15 cellular contexts compared by ENCODE assay signal in the genomic region with DNA sequence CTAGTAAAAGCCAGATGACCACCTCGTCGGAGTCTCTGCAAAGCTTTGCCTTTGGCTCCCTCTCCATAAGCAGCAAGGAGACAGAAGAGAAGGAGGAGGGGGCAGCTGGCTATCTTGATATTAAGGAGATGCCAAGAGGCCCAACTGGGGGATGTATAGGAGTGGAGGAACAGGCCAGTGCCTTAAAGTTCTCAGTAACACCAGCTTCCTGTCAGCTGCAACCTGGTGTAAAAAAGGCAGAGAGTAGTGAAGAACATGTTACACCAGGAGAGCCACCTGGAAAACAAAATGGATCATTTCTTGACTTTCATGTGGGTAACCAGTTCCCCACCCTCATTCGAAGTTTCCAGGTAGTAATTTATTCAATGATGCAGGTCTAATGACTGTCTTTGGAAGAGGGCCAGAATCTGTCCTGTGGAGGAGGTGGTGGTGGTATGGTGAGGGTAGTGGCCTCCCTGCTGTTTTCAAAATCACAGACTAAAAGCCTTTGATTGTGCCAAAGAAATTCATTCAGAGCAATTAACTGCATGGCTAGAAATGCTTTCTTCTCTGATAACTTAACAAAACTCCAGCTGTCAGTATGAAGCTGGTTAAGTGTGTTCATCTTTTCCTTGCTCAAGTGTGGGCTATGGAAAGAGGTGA. TPM values are rescaled to one million over a fixed set of nuclear protein-coding genes. Genes with fewer than 3 reads are reported as not detected.
DNase-seq lines count a peak whose midpoint lies in the region; ATAC-seq lines count a peak whose summit lies in the region.
"Had no signal": no experiment of that assay in that cellular context is flagged by ENCODE, and none has a peak within 500 bp of the region (broad histone marks: within the 10 kb centered on the region; RNA-seq: fewer than 3 reads in every experiment).

No MANE protein-coding gene starts in this region.

- peak; percentile 97 for DNase-seq in COR-L47 (lab: John Stamatoyannopoulos, UW)
- DNase-seq in NCI-H1092 (lab: John Stamatoyannopoulos, UW): peak; percentile 38
- peak; percentile 90 for DNase-seq in NCI-H345 (lab: John Stamatoyannopoulos, UW)
- DNase-seq in effector memory CD8-positive, alpha-beta T cell: no peak
- DNase-seq in CD1c-positive myeloid dendritic cell (ENCODE audit: extremely low spot score): no peak
- no peak for DNase-seq in mucosa of gallbladder (ENCODE audit: low spot score)
- DNase-seq: activated CD4-positive, alpha-beta T cell treated with anti-CD3 and anti-CD28 coated beads for 48 hours; activated T-cell treated with anti-CD3 and anti-CD28 coated beads, Interleukin-2, amount 50 U/mL, for 48 hours; kidney; NCI-H526; stimulated activated CD4-positive, alpha-beta T cell treated with anti-CD3 and anti-CD28 coated beads, Interleukin-15, amount 100 ng/mL, for 24 hours; T-helper 2 cell had no signal

- H3K36me3 Mint-ChIP-seq in effector memory CD8-positive, alpha-beta T cell (ENCODE audit: insufficient read depth): peaks cover 55% of the 10 kb centered on the region

- peak overlapping the region; percentile 74 to 77 for H3K27ac Mint-ChIP-seq in effector memory CD8-positive, alpha-beta T cell

- peaks cover 9% of the 10 kb centered on the region in 2 donors for H3K4me1 Mint-ChIP-seq in effector memory CD8-positive, alpha-beta T cell (ENCODE audit: low read depth in 2 of 2)

- H3K4me3 Mint-ChIP-seq in effector memory CD8-positive, alpha-beta T cell: no peak overlapping the region

- H3K27me3 Mint-ChIP-seq in effector memory CD8-positive, alpha-beta T cell: no peaks in the 10 kb centered on the region

- no peak for ATAC-seq in effector memory CD8-positive, alpha-beta T cell (replicated peaks)
- no peak for ATAC-seq in HG02678 (IDR thresholded peaks at IDR 0.05; ENCODE audit: unreplicated experiment)
- no peak for ATAC-seq in GM18517 (IDR thresholded peaks at IDR 0.05; ENCODE audit: unreplicated experiment)
- ATAC-seq: GM12878 had no signal

- H3K9me3 Mint-ChIP-seq in effector memory CD8-positive, alpha-beta T cell: no peaks in the 10 kb centered on the region

RNA-seq across cellular contexts. Expression of gene TMEM200B, which starts 27.3 kb away (rescaled TPM):
- total RNA-seq in mucosa of gallbladder: 8.5 TPM

Comparison
In these comparisons a context has a peak if more than half of its experiments do, and no peak if none do; other contexts are left out.
1. DNase-seq: peak in COR-L47 (single experiment), NCI-H1092 (single experiment) and NCI-H345 (single experiment); none in effector memory CD8-positive, alpha-beta T cell (0 of 3), CD1c-positive myeloid dendritic cell (single experiment) and mucosa of gallbladder (single experiment).